In the genomic region with DNA sequence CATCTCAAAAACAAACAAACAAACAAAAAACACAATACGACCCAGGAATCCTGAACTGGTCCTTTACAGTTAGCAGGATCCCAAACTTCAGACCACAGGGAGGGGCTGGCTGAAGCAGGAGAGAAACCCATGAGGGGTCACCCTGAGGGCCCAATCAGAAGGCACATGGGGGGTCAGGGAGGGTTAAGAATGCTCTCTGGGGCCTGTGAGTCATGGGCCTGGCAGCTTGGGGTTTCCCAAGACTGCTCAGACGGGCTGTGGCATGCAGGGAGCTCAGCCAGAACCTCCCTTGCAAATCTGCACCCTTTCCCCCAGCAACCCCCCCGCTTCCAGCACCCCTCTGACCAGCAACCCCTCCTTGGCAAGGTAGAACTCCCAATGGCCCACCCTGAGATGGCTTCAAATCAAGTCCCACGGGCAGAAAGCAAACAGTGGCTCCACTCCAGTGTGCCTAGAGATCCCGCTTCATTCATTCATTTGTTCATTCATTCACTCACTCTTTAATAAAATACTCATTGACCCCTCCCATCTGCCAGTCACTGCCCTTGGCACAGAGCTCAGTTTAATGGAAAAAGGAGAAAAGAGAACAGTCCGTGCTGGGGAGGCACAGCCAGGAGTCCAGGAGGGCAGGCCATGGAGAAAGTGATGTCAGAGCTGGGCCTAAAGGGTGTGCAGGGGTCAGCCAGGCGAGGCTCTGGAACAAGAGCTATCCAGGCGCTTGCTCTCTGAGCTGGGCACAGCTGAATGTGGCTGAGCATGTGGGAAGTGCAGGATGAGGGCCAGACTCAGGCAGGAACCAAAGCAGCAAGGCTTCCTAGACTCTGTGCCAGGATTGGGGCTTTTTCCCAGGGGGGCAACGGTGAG, we compare ENCODE assay signal across 8 cellular contexts. TPM values are rescaled to one million over a fixed set of nuclear protein-coding genes. Genes with fewer than 3 reads are reported as not detected.
A peak's percentile ranks its signal among the peaks of the same experiment; 100 is the strongest.
DNase-seq lines count a peak whose midpoint lies in the region; FAIRE-seq and TF ChIP-seq lines count a peak whose summit lies in the region.

No MANE protein-coding gene starts in this region.

- peak overlapping the region; percentile 90 for H3K27ac Mint-ChIP-seq in mesothelial cell of epicardium

- H3K9ac ChIP-seq in HUES64 (ENCODE audit: low read depth, low read length) (no peak overlapping the region), colonic mucosa (ENCODE audit: low read depth in 2 of 2, low read length in 2 of 2) (peak overlapping the region; percentile 52 to 77)

- FAIRE-seq in GM12892 (lab: Jason Lieb, UNC): no peak

- TF ChIP-seq CTCF in colonic mucosa (IDR thresholded peaks at IDR 0.05): no peak
- no peak for TF ChIP-seq CTCF in mesothelial cell of epicardium (IDR thresholded peaks at IDR 0.05; ENCODE audit: unreplicated experiment)

- H3K9me3 Mint-ChIP-seq in mesothelial cell of epicardium: no peaks in the 10 kb centered on the region

- no peaks in the 10 kb centered on the region for H3K36me3 ChIP-seq in HUES64 (ENCODE audit: insufficient read depth, low read length)
- H3K36me3 ChIP-seq in colonic mucosa: no peaks in the 10 kb centered on the region

- H3K27me3 ChIP-seq in HUES64 (ENCODE audit: insufficient read depth, low read length): no peaks in the 10 kb centered on the region
- no peaks in the 10 kb centered on the region for H3K27me3 ChIP-seq in colonic mucosa

- intact Hi-C loops in colonic mucosa (cut with DNase I): no loop called here

- H3K4me3 ChIP-seq in HUES64 (ENCODE audit: low read length) (no peak overlapping the region), colonic mucosa (no peak overlapping the region)

- peak; percentile 94 for DNase-seq in AG08396 (ENCODE audit: low spot score)
- DNase-seq in colonic mucosa: no peak
- DNase-seq in mesothelial cell of epicardium (ENCODE audit: low spot score in 2 of 2, unreplicated experiment in 2 of 2): no peak
- no peak for DNase-seq in activated gamma-delta T cell (lab: John Stamatoyannopoulos, UW)
- no peak for DNase-seq in GM12892 (ENCODE audit: insufficient read length)
- DNase-seq in DMS79 (lab: John Stamatoyannopoulos, UW): no peak
- no peak for DNase-seq in Kasumi-1 (lab: John Stamatoyannopoulos, UW)

- no peaks in the 10 kb centered on the region for H3K36me3 Mint-ChIP-seq in mesothelial cell of epicardium

- H3K4me1 ChIP-seq in HUES64 (ENCODE audit: insufficient read depth, low read length) (peaks cover 14% of the 10 kb centered on the region; the same call in 1 of the 2 replicates), colonic mucosa (peaks cover 6% of the 10 kb centered on the region)

- H3K9me3 ChIP-seq in HUES64 (ENCODE audit: insufficient read depth, low read depth, low read length) (no peaks in the 10 kb centered on the region), colonic mucosa (no peaks in the 10 kb centered on the region)

- peaks cover 64% of the 10 kb centered on the region for H3K4me1 Mint-ChIP-seq in mesothelial cell of epicardium

- TF ChIP-seq POLR2A in GM12892 (IDR thresholded peaks at IDR 0.05; ENCODE audit: low read depth, low read length): no peak

- H3K4me3 Mint-ChIP-seq in mesothelial cell of epicardium: no peak overlapping the region

- H3K27ac ChIP-seq in HUES64 (ENCODE audit: low read depth, low read length) (peak overlapping the region; percentile 3; the same call in 1 of the 2 replicates), colonic mucosa (peak overlapping the region; percentile 53)

- WGBS in HUES64: 76% methylated on average over 9 of the region's 9 CpGs

- no peaks in the 10 kb centered on the region for H3K27me3 Mint-ChIP-seq in mesothelial cell of epicardium (ENCODE audit: low read depth)

RNA-seq across cellular contexts. Expression of a gene that starts 8.2 kb away (rescaled TPM):
- polyA plus RNA-seq in HUES64 (2013, experiment 1 of 2): 5.2 TPM
- polyA plus RNA-seq in HUES64 (2013, experiment 2 of 2): 7.3 TPM
- total RNA-seq in colonic mucosa (1 to 10 TPM; 2.4 to 3.2 TPM), mesothelial cell of epicardium (2.8 to 3.5 TPM (median 3.0 TPM) in 3 replicates)
- 7.8 TPM for polyA plus RNA-seq in GM12892 (2012; ENCODE audit: missing spikeins)

RNA-seq across cellular contexts. Expression of a gene that starts 40.6 kb away (rescaled TPM):
- 41.9 TPM for polyA plus RNA-seq in HUES64 (2013, experiment 1 of 2)
- 40.9 TPM for polyA plus RNA-seq in HUES64 (2013, experiment 2 of 2)
- total RNA-seq in colonic mucosa (100 to 1,000 TPM; 167 to 213 TPM), mesothelial cell of epicardium (101 to 103 TPM (median 101 TPM) in 3 replicates)
- polyA plus RNA-seq in GM12892 (2012; ENCODE audit: missing spikeins): not detected

RNA-seq across cellular contexts. Expression of a gene that starts 48.3 kb away (rescaled TPM):
- 18.7 TPM for polyA plus RNA-seq in HUES64 (2013, experiment 1 of 2)
- polyA plus RNA-seq in HUES64 (2013, experiment 2 of 2): 29.0 TPM
- total RNA-seq in colonic mucosa (10 to 100 TPM; 40.9 to 42.5 TPM), mesothelial cell of epicardium (74.5 to 88.0 TPM (median 82.1 TPM) in 3 replicates)
- polyA plus RNA-seq in GM12892 (2012; ENCODE audit: missing spikeins): 22.3 TPM

RNA-seq across cellular contexts. Expression of a gene that starts 56.9 kb away (rescaled TPM):
- 0.50 TPM for polyA plus RNA-seq in HUES64 (2013, experiment 1 of 2)
- polyA plus RNA-seq in HUES64 (2013, experiment 2 of 2): 0.57 TPM
- 10 to 100 TPM; 11.5 to 17.0 TPM for total RNA-seq in colonic mucosa
- total RNA-seq in mesothelial cell of epicardium: not detected in 3 replicates
- polyA plus RNA-seq in GM12892 (2012; ENCODE audit: missing spikeins): not detected
